27 cellular contexts compared by ENCODE assay signal in genomic region chr5:171607863-171608262, GRCh38.
"Had no signal": no experiment of that assay in that cellular context is flagged by ENCODE, and none has a peak within 500 bp of the region (broad histone marks: within the 10 kb centered on the region; RNA-seq: fewer than 3 reads in every experiment).

No MANE protein-coding gene starts in this region.

- H3K9me3 ChIP-seq: colonic mucosa, esophagus squamous epithelium, gastrocnemius medialis, gastroesophageal sphincter had no signal

- ATAC-seq: effector memory CD8-positive, alpha-beta T cell; esophagus mucosa; foreskin keratinocyte; gastrocnemius medialis; gastroesophageal sphincter; heart left ventricle; heart right ventricle had no signal

- H3K27me3 ChIP-seq: colonic mucosa, heart left ventricle had no signal

- H3K27ac ChIP-seq: colonic mucosa, coronary artery, dorsolateral prefrontal cortex, epithelial cell of prostate, esophagus muscularis mucosa, esophagus squamous epithelium, foreskin keratinocyte, gastrocnemius medialis, gastroesophageal sphincter, heart left ventricle, heart right ventricle had no signal

- H3K4me1 ChIP-seq: colonic mucosa, esophagus muscularis mucosa, esophagus squamous epithelium, foreskin keratinocyte, gastrocnemius medialis, gastroesophageal sphincter, heart left ventricle, heart right ventricle had no signal

- DNase-seq: colonic mucosa; cortex of kidney; dermis blood vessel endothelial cell; dorsolateral prefrontal cortex; effector CD4-positive, alpha-beta T cell; effector CD8-positive, alpha-beta T cell; effector memory CD4-positive, alpha-beta T cell; effector memory CD8-positive, alpha-beta T cell; endodermal cell; erythroblast; esophagus squamous epithelium; foreskin fibroblast; foreskin keratinocyte; foreskin melanocyte; gastrocnemius medialis; glutamatergic neuron; head of caudate nucleus; heart left ventricle; heart right ventricle had no signal

- FAIRE-seq: colon, endothelial cell of umbilical vein, frontal cortex had no signal

- H3K4me3 ChIP-seq: colonic mucosa, coronary artery, dorsolateral prefrontal cortex, esophagus muscularis mucosa, esophagus squamous epithelium, gastrocnemius medialis, gastroesophageal sphincter, heart left ventricle, heart right ventricle had no signal

- H3K36me3 ChIP-seq: colonic mucosa, esophagus muscularis mucosa, esophagus squamous epithelium, gastrocnemius medialis, gastroesophageal sphincter, heart left ventricle, heart right ventricle had no signal
